Comparison of ENCODE assay signal across 11 cellular contexts in the genomic region with DNA sequence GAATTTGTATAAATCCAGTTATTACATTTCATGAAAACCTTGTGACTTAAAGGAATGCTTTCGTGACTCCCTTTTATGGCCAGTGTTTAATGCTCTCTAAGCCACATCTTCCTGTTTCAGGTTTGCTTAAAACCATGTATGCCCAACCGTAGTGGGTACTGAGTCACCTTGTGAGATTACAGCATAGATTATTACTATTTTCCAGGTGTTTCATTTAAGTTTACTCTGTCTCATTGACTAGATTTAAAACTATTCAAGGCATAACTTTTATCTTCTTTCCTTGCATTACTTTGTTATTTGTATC. TPM values are rescaled to one million over a fixed set of nuclear protein-coding genes. Genes with fewer than 3 reads are reported as not detected.
DNase-seq lines count a peak whose midpoint lies in the region; ATAC-seq, FAIRE-seq and TF ChIP-seq lines count a peak whose summit lies in the region.
"Had no signal": no experiment of that assay in that cellular context is flagged by ENCODE, and none has a peak within 500 bp of the region (broad histone marks: within the 10 kb centered on the region; RNA-seq: fewer than 3 reads in every experiment).

No MANE protein-coding gene starts in this region.

- no peaks in the 10 kb centered on the region for H3K27me3 Mint-ChIP-seq in activated T-cell treated with anti-CD3 and anti-CD28 coated beads, Interleukin-2, amount 50 U/mL, for 72 hours (ENCODE audit: low read depth)
- no peaks in the 10 kb centered on the region for H3K27me3 Mint-ChIP-seq in activated T-helper 1 cell treated with anti-CD3 and anti-CD28 coated beads, Interleukin-12 subunit alpha, Interleukin-12 subunit beta, Interleukin-2, Interleukin-4 antibody, amounts not matched to agents 30 ng/mL and 10 ng/mL and 1 ng/mL, durations not matched to agents 14 hours and 24 hours and 36 hours (ENCODE audit: insufficient read depth)

- H4K12ac ChIP-seq in trophoblast cell (ENCODE audit: low read depth, low read length), result no peak overlapping the region

- H3K27ac ChIP-seq in trophoblast cell (ENCODE audit: low read depth, low read length) (no peak overlapping the region), kidney (ENCODE audit: low read depth in 2 of 2, low read length in 2 of 2) (no peak overlapping the region)

- H3K9me3 Mint-ChIP-seq in activated T-cell treated with anti-CD3 and anti-CD28 coated beads, Interleukin-2, amount 50 U/mL, for 72 hours, result peaks cover 0 to 3% of the 10 kb centered on the region in 2 donors
- no peaks in the 10 kb centered on the region for H3K9me3 Mint-ChIP-seq in activated T-helper 1 cell treated with anti-CD3 and anti-CD28 coated beads, Interleukin-12 subunit alpha, Interleukin-12 subunit beta, Interleukin-2, Interleukin-4 antibody, amounts not matched to agents 30 ng/mL and 10 ng/mL and 1 ng/mL, durations not matched to agents 14 hours and 24 hours and 36 hours

- H2BK5ac ChIP-seq in trophoblast cell (ENCODE audit: low read depth, low read length, poor library complexity), result no peak overlapping the region

- H3K4me1 ChIP-seq in trophoblast cell (ENCODE audit: control insufficient read depth in 1 of 2, insufficient read depth in 2 of 2, low read length in 2 of 2), result no peaks in the 10 kb centered on the region
- H3K4me1 ChIP-seq in kidney (ENCODE audit: control insufficient read depth in 1 of 2, insufficient read depth in 1 of 2, low read depth in 1 of 2, low read length in 2 of 2), result no peaks in the 10 kb centered on the region

- no peak overlapping the region for H3K14ac ChIP-seq in trophoblast cell (ENCODE audit: low read length)

- H3K9ac ChIP-seq in trophoblast cell (ENCODE audit: low read length), result no peak overlapping the region
- no peak overlapping the region for H3K9ac ChIP-seq in kidney (ENCODE audit: low read length in 2 of 2)

- H3K36me3 Mint-ChIP-seq in activated T-cell treated with anti-CD3 and anti-CD28 coated beads, Interleukin-2, amount 50 U/mL, for 72 hours (ENCODE audit: insufficient read depth in 2 of 2), result peaks cover 17 to 26% of the 10 kb centered on the region in 2 donors
- peaks cover 49% of the 10 kb centered on the region for H3K36me3 Mint-ChIP-seq in activated T-helper 1 cell treated with anti-CD3 and anti-CD28 coated beads, Interleukin-12 subunit alpha, Interleukin-12 subunit beta, Interleukin-2, Interleukin-4 antibody, amounts not matched to agents 30 ng/mL and 10 ng/mL and 1 ng/mL, durations not matched to agents 14 hours and 24 hours and 36 hours (ENCODE audit: low read depth)

- H3K4me2 ChIP-seq in trophoblast cell (ENCODE audit: low read length), result no peak overlapping the region

- no peak overlapping the region for H2AFZ ChIP-seq in trophoblast cell (ENCODE audit: insufficient read depth, low read length, poor library complexity)

- H2BK120ac ChIP-seq in trophoblast cell (ENCODE audit: insufficient read depth, low read length, poor library complexity), result no peak overlapping the region

- H3K23ac ChIP-seq in trophoblast cell (ENCODE audit: low read length), result no peak overlapping the region

- no peak for FAIRE-seq in RCC 7860 (lab: Jason Lieb, UNC)
- no peak for FAIRE-seq in kidney (lab: Jason Lieb, UNC)

- peak overlapping the region; percentile 66 to 81 for H3K4me3 Mint-ChIP-seq in activated T-cell treated with anti-CD3 and anti-CD28 coated beads, Interleukin-2, amount 50 U/mL, for 72 hours
- H3K4me3 Mint-ChIP-seq in activated T-helper 1 cell treated with anti-CD3 and anti-CD28 coated beads, Interleukin-12 subunit alpha, Interleukin-12 subunit beta, Interleukin-2, Interleukin-4 antibody, amounts not matched to agents 30 ng/mL and 10 ng/mL and 1 ng/mL, durations not matched to agents 14 hours and 24 hours and 36 hours, result peak overlapping the region; percentile 71

- H3K36me3 ChIP-seq in trophoblast cell (ENCODE audit: control insufficient read depth in 1 of 2, insufficient read depth in 2 of 2, low read length in 2 of 2) (peaks cover 26 to 49% of the 10 kb centered on the region in 2 experiments), kidney (ENCODE audit: control insufficient read depth in 1 of 2, insufficient read depth in 2 of 2, low read length in 2 of 2) (peaks cover 30 to 42% of the 10 kb centered on the region in 2 donors)

- no peak overlapping the region for H3K18ac ChIP-seq in trophoblast cell (ENCODE audit: low read length)

- no peak overlapping the region for H2BK12ac ChIP-seq in trophoblast cell (ENCODE audit: low read length)

- intact Hi-C loops in activated T-helper 1 cell treated with anti-CD3 and anti-CD28 coated beads, Interleukin-12 subunit alpha, Interleukin-12 subunit beta, Interleukin-2, Interleukin-4 antibody, amounts not matched to agents 30 ng/mL and 10 ng/mL and 1 ng/mL, durations not matched to agents 14 hours and 24 hours and 36 hours (cut with micrococcal nuclease), result loop anchor here (1.0 to 2.0 kb wide), 4 partner anchors 16 to 113 kb away; a partner anchor contains a TSS
- intact Hi-C loops in kidney (cut with DNase I), result no loop called here

- no CpG with 5 or more reads among the region's 2 CpGs for WGBS in trophoblast cell (ENCODE audit: extremely low coverage, insufficient coverage, insufficient read length)

- no peak overlapping the region for H4K8ac ChIP-seq in trophoblast cell (ENCODE audit: low read depth, low read length)

- DNase-seq in activated T-cell treated with anti-CD3 and anti-CD28 coated beads, Interleukin-2, amount 50 U/mL, for 72 hours, result peak; percentile 43 to 54
- no peak for DNase-seq in activated T-cell treated with anti-CD3 and anti-CD28 coated beads, Interleukin-2, amount 50 U/mL, for 48 hours
- DNase-seq in activated T-helper 1 cell treated with anti-CD3 and anti-CD28 coated beads, Interleukin-12 subunit alpha, Interleukin-12 subunit beta, Interleukin-2, Interleukin-4 antibody, amounts not matched to agents 30 ng/mL and 10 ng/mL and 1 ng/mL, durations not matched to agents 14 hours and 24 hours and 36 hours (ENCODE audit: low spot score), result peak; percentile 22
- DNase-seq in trophoblast cell (peak; percentile 35 to 84), RCC 7860 (ENCODE audit: low spot score) (no peak), kidney (no peak)
- DNase-seq: body of pancreas, NCI-H82 had no signal

- H2AK5ac ChIP-seq in trophoblast cell (ENCODE audit: low read length), result no peak overlapping the region

- no peak overlapping the region for H4K91ac ChIP-seq in trophoblast cell (ENCODE audit: low read depth, low read length)

- no peaks in the 10 kb centered on the region for H3K27me3 ChIP-seq in trophoblast cell (ENCODE audit: insufficient read depth, low read length)
- H3K27me3 ChIP-seq: body of pancreas had no signal

- peak overlapping the region; percentile 85 for H3K27ac Mint-ChIP-seq in activated T-cell treated with anti-CD3 and anti-CD28 coated beads, Interleukin-2, amount 50 U/mL, for 72 hours
- H3K27ac Mint-ChIP-seq in activated T-helper 1 cell treated with anti-CD3 and anti-CD28 coated beads, Interleukin-12 subunit alpha, Interleukin-12 subunit beta, Interleukin-2, Interleukin-4 antibody, amounts not matched to agents 30 ng/mL and 10 ng/mL and 1 ng/mL, durations not matched to agents 14 hours and 24 hours and 36 hours, result peak overlapping the region; percentile 86

- no peaks in the 10 kb centered on the region for H3K79me2 ChIP-seq in trophoblast cell (ENCODE audit: control insufficient read depth, insufficient read depth, low read length, poor library complexity)

- ATAC-seq in activated T-cell treated with anti-CD3 and anti-CD28 coated beads, Interleukin-2, amount 50 U/mL, for 72 hours (replicated peaks in 1 of 2), result peak; percentile 87 to 91
- peak; percentile 44 for ATAC-seq in HG03196 (IDR thresholded peaks at IDR 0.05; ENCODE audit: unreplicated experiment)
- no peak for ATAC-seq in HG02970 (IDR thresholded peaks at IDR 0.05; ENCODE audit: low FRiP score, unreplicated experiment)
- ATAC-seq: body of pancreas had no signal

- no peaks in the 10 kb centered on the region for H3K79me1 ChIP-seq in trophoblast cell (ENCODE audit: low read length)

- no peak overlapping the region for H3K4ac ChIP-seq in trophoblast cell (ENCODE audit: low read depth, low read length)

- H3K4me3 ChIP-seq in trophoblast cell (ENCODE audit: low read depth, low read length), result no peak overlapping the region
- no peak overlapping the region for H3K4me3 ChIP-seq in kidney (ENCODE audit: low read length in 2 of 2)
- H3K4me3 ChIP-seq: body of pancreas, skin epidermis had no signal

- peaks cover 47% of the 10 kb centered on the region for H3K4me1 Mint-ChIP-seq in activated T-cell treated with anti-CD3 and anti-CD28 coated beads, Interleukin-2, amount 50 U/mL, for 72 hours (ENCODE audit: low read depth)
- H3K4me1 Mint-ChIP-seq in activated T-helper 1 cell treated with anti-CD3 and anti-CD28 coated beads, Interleukin-12 subunit alpha, Interleukin-12 subunit beta, Interleukin-2, Interleukin-4 antibody, amounts not matched to agents 30 ng/mL and 10 ng/mL and 1 ng/mL, durations not matched to agents 14 hours and 24 hours and 36 hours (ENCODE audit: low read depth), result peaks cover 50% of the 10 kb centered on the region

- TF ChIP-seq CTCF in kidney (IDR thresholded peaks at IDR 0.05; ENCODE audit: borderline replicate concordance, extremely low read depth, insufficient read depth), result no peak

- H3K9me3 ChIP-seq in trophoblast cell (ENCODE audit: insufficient read depth, low read depth, low read length), result no peaks in the 10 kb centered on the region
- H3K9me3 ChIP-seq in kidney (ENCODE audit: control insufficient read depth in 1 of 2, low read length in 2 of 2), result no peaks in the 10 kb centered on the region
- H3K9me3 ChIP-seq: body of pancreas had no signal

RNA-seq across cellular contexts. Expression of a gene that starts 40.1 kb away (rescaled TPM):
- total RNA-seq in activated T-cell treated with anti-CD3 and anti-CD28 coated beads, Interleukin-2, amount 50 U/mL, for 72 hours, result 10 to 100 TPM; 12.5 to 16.6 TPM
- 15.8 and 19.0 TPM in 2 replicates for total RNA-seq in activated T-helper 1 cell treated with anti-CD3 and anti-CD28 coated beads, Interleukin-12 subunit alpha, Interleukin-12 subunit beta, Interleukin-2, Interleukin-4 antibody, amounts not matched to agents 30 ng/mL and 10 ng/mL and 1 ng/mL, durations not matched to agents 14 hours and 24 hours and 36 hours
- polyA plus RNA-seq in trophoblast cell (2013), result 22.7 and 23.1 TPM in 2 replicates
- 46.4 TPM for total RNA-seq in kidney
- polyA plus RNA-seq in kidney (ENCODE audit: insufficient read depth, low read depth, low replicate concordance), result 8.0 TPM

Comparison
In these comparisons a context has a peak if more than half of its experiments do, and no peak if none do; other contexts are left out.
1. DNase-seq: peak in activated T-cell treated with anti-CD3 and anti-CD28 coated beads, Interleukin-2, amount 50 U/mL, for 72 hours (2 of 2), activated T-helper 1 cell treated with anti-CD3 and anti-CD28 coated beads, Interleukin-12 subunit alpha, Interleukin-12 subunit beta, Interleukin-2, Interleukin-4 antibody, amounts not matched to agents 30 ng/mL and 10 ng/mL and 1 ng/mL, durations not matched to agents 14 hours and 24 hours and 36 hours (single experiment) and trophoblast cell (2 of 2); none in activated T-cell treated with anti-CD3 and anti-CD28 coated beads, Interleukin-2, amount 50 U/mL, for 48 hours (0 of 2), RCC 7860 (single experiment) and kidney (single experiment).